ENCODE assay signal across 8 cellular contexts in genomic region chr22:37484115-37485005, GRCh38. TPM values are rescaled to one million over a fixed set of nuclear protein-coding genes. Genes with fewer than 3 reads are reported as not detected.
DNase-seq lines count a peak whose midpoint lies in the region; ATAC-seq lines count a peak whose summit lies in the region.

No MANE protein-coding gene starts in this region.

- H3K36me3 ChIP-seq in MG63, result no peaks in the 10 kb centered on the region

- ATAC-seq in GM18861 (IDR thresholded peaks at IDR 0.05; ENCODE audit: unreplicated experiment) (peak; percentile 31), left ventricle myocardium superior (peak; percentile 64)
- peak; percentile 71 to 74 for ATAC-seq in activated T-cell treated with anti-CD3 and anti-CD28 coated beads, Interleukin-2, amount 50 U/mL, for 4 hours

- H3K27me3 Mint-ChIP-seq in activated T-cell treated with anti-CD3 and anti-CD28 coated beads, Interleukin-2, amount 50 U/mL, for 4 hours (ENCODE audit: low read depth), result no peaks in the 10 kb centered on the region

- no peak overlapping the region for H3K4me3 ChIP-seq in MG63

- peaks cover 6% of the 10 kb centered on the region for H3K36me3 Mint-ChIP-seq in activated T-cell treated with anti-CD3 and anti-CD28 coated beads, Interleukin-2, amount 50 U/mL, for 4 hours (ENCODE audit: insufficient read depth)

- no peaks in the 10 kb centered on the region for H3K27me3 ChIP-seq in MG63

- H3K4me3 Mint-ChIP-seq in activated T-cell treated with anti-CD3 and anti-CD28 coated beads, Interleukin-2, amount 50 U/mL, for 4 hours, result peak overlapping the region; percentile 94

- intact Hi-C loops in left ventricle myocardium superior (cut with micrococcal nuclease), result no loop called here

- peaks cover 57% of the 10 kb centered on the region for H3K4me1 Mint-ChIP-seq in activated T-cell treated with anti-CD3 and anti-CD28 coated beads, Interleukin-2, amount 50 U/mL, for 4 hours (ENCODE audit: low read depth)

- H3K9me3 ChIP-seq in MG63, result no peaks in the 10 kb centered on the region

- peak; percentile 66 for DNase-seq in NK-92 treated with Interleukin-12 subunit alpha and Interleukin-12 subunit beta, amount 100 ng/mL, for 24 hours (lab: John Stamatoyannopoulos, UW)
- DNase-seq in activated T-cell treated with anti-CD3 and anti-CD28 coated beads, Interleukin-2, amount 50 U/mL, for 4 hours, result peak; percentile 69
- DNase-seq in left ventricle myocardium superior (peak; percentile 82), dedifferentiated amniotic fluid mesenchymal stem cell (ENCODE audit: extremely low spot score) (no peak), MG63 (no peak), NCI-H1048 (lab: John Stamatoyannopoulos, UW) (no peak)
- peak; percentile 35 to 83 (median 62) for DNase-seq in stimulated activated CD4-positive, alpha-beta T cell treated with anti-CD3 and anti-CD28 coated beads, Interleukin-1b, Interleukin-23, amount 100 ng/mL, for 24 hours (ENCODE audit: low read depth in 4 of 4, low spot score in 1 of 4)

- H3K9me3 Mint-ChIP-seq in activated T-cell treated with anti-CD3 and anti-CD28 coated beads, Interleukin-2, amount 50 U/mL, for 4 hours, result no peaks in the 10 kb centered on the region

RNA-seq across cellular contexts. Expression of gene MFNG, which starts 1.8 kb away (rescaled TPM):
- total RNA-seq in activated T-cell treated with anti-CD3 and anti-CD28 coated beads, Interleukin-2, amount 50 U/mL, for 4 hours, result 100 to 1,000 TPM; 157 to 188 (median 184) TPM
- 13.9 TPM for total RNA-seq in left ventricle myocardium superior
- 0.27 and 0.66 TPM in 2 replicates for total RNA-seq in MG63 (2014; rRNA removed; shearing (Covaris generic); ENCODE audit: low replicate concordance)

RNA-seq across cellular contexts. Expression of gene CARD10, which starts 34.9 kb away (rescaled TPM):
- under 1 TPM in 2 of 3 donors, not detected in 1; 0.26 to 0.35 TPM for total RNA-seq in activated T-cell treated with anti-CD3 and anti-CD28 coated beads, Interleukin-2, amount 50 U/mL, for 4 hours
- total RNA-seq in left ventricle myocardium superior, result 10.0 TPM
- 17.1 and 18.9 TPM in 2 replicates for total RNA-seq in MG63 (2014; rRNA removed; shearing (Covaris generic); ENCODE audit: low replicate concordance)

RNA-seq across cellular contexts. Expression of gene ELFN2, which starts 57.1 kb away (rescaled TPM):
- under 1 TPM; 0.03 to 0.33 (median 0.05) TPM for total RNA-seq in activated T-cell treated with anti-CD3 and anti-CD28 coated beads, Interleukin-2, amount 50 U/mL, for 4 hours
- 0.05 TPM for total RNA-seq in left ventricle myocardium superior
- total RNA-seq in MG63 (2014; rRNA removed; shearing (Covaris generic); ENCODE audit: low replicate concordance), result 0.07 TPM in 1 of 2 replicates, not detected in the other

Comparison
In these comparisons a context has a peak if more than half of its experiments do, and no peak if none do; other contexts are left out.
1. DNase-seq: peak in NK-92 treated with Interleukin-12 subunit alpha and Interleukin-12 subunit beta, amount 100 ng/mL, for 24 hours (single experiment), activated T-cell treated with anti-CD3 and anti-CD28 coated beads, Interleukin-2, amount 50 U/mL, for 4 hours (single experiment), left ventricle myocardium superior (single experiment) and stimulated activated CD4-positive, alpha-beta T cell treated with anti-CD3 and anti-CD28 coated beads, Interleukin-1b, Interleukin-23, amount 100 ng/mL, for 24 hours (4 of 4); none in dedifferentiated amniotic fluid mesenchymal stem cell (single experiment), MG63 (single experiment) and NCI-H1048 (single experiment).
2. RNA of gene MFNG, which starts 1.8 kb away (total RNA-seq): 157 to 188 TPM in activated T-cell treated with anti-CD3 and anti-CD28 coated beads, Interleukin-2, amount 50 U/mL, for 4 hours; 13.9 TPM in left ventricle myocardium superior (single experiment) and 0.27 to 0.66 TPM in MG63; every median in the first group is over 10 times any median in the second.
3. Peak in every context shown above with its lines, with median percentiles within 50 percentile points of each other: ATAC-seq.